ENCODE assay signal across 8 cellular contexts in genomic region chr16:30656974-30657865, GRCh38. TPM values are rescaled to one million over a fixed set of nuclear protein-coding genes. Genes with fewer than 3 reads are reported as not detected.
DNase-seq lines count a peak whose midpoint lies in the region; ATAC-seq and TF ChIP-seq lines count a peak whose summit lies in the region.

No MANE protein-coding gene starts in this region.

- peak overlapping the region; percentile 86 for H3K27ac Mint-ChIP-seq in activated CD8-positive, alpha-beta memory T cell treated with anti-CD3 and anti-CD28 coated beads, Interleukin-2, amount 10 ng/mL, durations not matched to agents 7 days and 5 days

- CTCF ChIA-PET in activated CD8-positive, alpha-beta memory T cell treated with anti-CD3 and anti-CD28 coated beads, Interleukin-2, amount 10 ng/mL, durations not matched to agents 7 days and 5 days (lab: Charles Lee) = interaction anchor here (0.7 to 2.3 kb wide), 5 partner anchors 28 to 227 kb away, joined by 3 to 21 read pairs (median 6); partner anchors contain the start of genes DCTPP1 and ZNF689

- H3K36me3 Mint-ChIP-seq in activated CD8-positive, alpha-beta memory T cell treated with anti-CD3 and anti-CD28 coated beads, Interleukin-2, amount 10 ng/mL, durations not matched to agents 7 days and 5 days = peaks cover 48% of the 10 kb centered on the region

- H3K4me3 Mint-ChIP-seq in activated CD8-positive, alpha-beta memory T cell treated with anti-CD3 and anti-CD28 coated beads, Interleukin-2, amount 10 ng/mL, durations not matched to agents 7 days and 5 days = peak overlapping the region; percentile 76

- intact Hi-C loops in posterior vena cava (cut with DNase I) = no loop called here

- no peak overlapping the region for H3K27ac ChIP-seq in SJCRH30

- TF ChIP-seq CTCF in fibroblast of mammary gland (conservative IDR thresholded peaks at IDR 0.05; ENCODE audit: control insufficient read depth, insufficient read depth, low read depth, low read length) = no peak
- no peak for TF ChIP-seq CTCF in retinal pigment epithelial cell (conservative IDR thresholded peaks at IDR 0.05; ENCODE audit: low read depth, low read length)

- no peaks in the 10 kb centered on the region for H3K9me3 Mint-ChIP-seq in activated CD8-positive, alpha-beta memory T cell treated with anti-CD3 and anti-CD28 coated beads, Interleukin-2, amount 10 ng/mL, durations not matched to agents 7 days and 5 days (ENCODE audit: low read depth)

- DNase-seq in activated CD8-positive, alpha-beta memory T cell treated with anti-CD3 and anti-CD28 coated beads, Interleukin-2, amount 10 ng/mL, durations not matched to agents 7 days and 5 days = no peak
- DNase-seq in activated CD8-positive, alpha-beta memory T cell treated with anti-CD3 and anti-CD28 coated beads, Interleukin-2, amount 50 U/mL, for 4 hours = no peak
- DNase-seq in SJCRH30 = no peak
- no peak for DNase-seq in fibroblast of mammary gland (ENCODE audit: low read depth)
- DNase-seq in retinal pigment epithelial cell (ENCODE audit: low read depth) = no peak
- no peak for DNase-seq in SHP77 treated with DMSO at 0.1 percent for 48 hours (lab: John Stamatoyannopoulos, UW)
- DNase-seq in posterior vena cava (ENCODE audit: low spot score) = no peak
- no peak for DNase-seq in stimulated activated CD4-positive, alpha-beta T cell treated with anti-CD3 and anti-CD28 coated beads, Interleukin-4, amount 100 ng/mL, for 24 hours

- no peaks in the 10 kb centered on the region for H3K27me3 ChIP-seq in SJCRH30

- H3K4me3 ChIP-seq in SJCRH30 (peak overlapping the region; percentile 49), fibroblast of mammary gland (ENCODE audit: control insufficient read depth, low read depth, low read length) (peak overlapping the region; percentile 53), retinal pigment epithelial cell (ENCODE audit: low read length) (peak overlapping the region; percentile 57)

- H3K27me3 Mint-ChIP-seq in activated CD8-positive, alpha-beta memory T cell treated with anti-CD3 and anti-CD28 coated beads, Interleukin-2, amount 10 ng/mL, durations not matched to agents 7 days and 5 days = no peaks in the 10 kb centered on the region

- H3K9me3 ChIP-seq in SJCRH30 (replicated peaks) = no peaks in the 10 kb centered on the region

- 0 out of 2 replicates have a peak, but pooled peaks cover 3% of the 10 kb centered on the region for H3K36me3 ChIP-seq in SJCRH30

- no peak for ATAC-seq in activated CD8-positive, alpha-beta memory T cell treated with anti-CD3 and anti-CD28 coated beads, Interleukin-2, amount 10 ng/mL, durations not matched to agents 7 days and 5 days

- peaks cover 48% of the 10 kb centered on the region for H3K4me1 Mint-ChIP-seq in activated CD8-positive, alpha-beta memory T cell treated with anti-CD3 and anti-CD28 coated beads, Interleukin-2, amount 10 ng/mL, durations not matched to agents 7 days and 5 days

- peaks cover 5% of the 10 kb centered on the region; the same call in 1 of the 2 replicates for H3K4me1 ChIP-seq in SJCRH30

RNA-seq across cellular contexts. Expression of gene FBRS, which starts 1.0 kb away (rescaled TPM):
- total RNA-seq in activated CD8-positive, alpha-beta memory T cell treated with anti-CD3 and anti-CD28 coated beads, Interleukin-2, amount 10 ng/mL, durations not matched to agents 7 days and 5 days = 100 to 1,000 TPM; 102 to 142 TPM
- 17.6 and 21.1 TPM in 2 replicates for total RNA-seq in SJCRH30 (2014; rRNA removed; shearing (Covaris generic))
- total RNA-seq in posterior vena cava = 10 to 100 TPM; 42.3 to 42.5 TPM

RNA-seq across cellular contexts. Expression of gene PRR14, which starts 6.5 kb away (rescaled TPM):
- 100 to 1,000 TPM; 111 to 116 TPM for total RNA-seq in activated CD8-positive, alpha-beta memory T cell treated with anti-CD3 and anti-CD28 coated beads, Interleukin-2, amount 10 ng/mL, durations not matched to agents 7 days and 5 days
- total RNA-seq in SJCRH30 (2014; rRNA removed; shearing (Covaris generic)) = 10.5 and 12.7 TPM in 2 replicates
- total RNA-seq in posterior vena cava = 10 to 100 TPM; 34.5 to 38.5 TPM

RNA-seq across cellular contexts. Expression of gene SRCAP, which starts 41.8 kb away (rescaled TPM):
- total RNA-seq in activated CD8-positive, alpha-beta memory T cell treated with anti-CD3 and anti-CD28 coated beads, Interleukin-2, amount 10 ng/mL, durations not matched to agents 7 days and 5 days = 10 to 100 TPM; 86.3 to 93.3 TPM
- 19.3 and 22.0 TPM in 2 replicates for total RNA-seq in SJCRH30 (2014; rRNA removed; shearing (Covaris generic))
- 10 to 100 TPM; 41.4 to 44.9 TPM for total RNA-seq in posterior vena cava

RNA-seq across cellular contexts. Expression of gene ZNF689, which starts 47.0 kb away (rescaled TPM):
- 10 to 100 TPM; 12.2 to 15.3 TPM for total RNA-seq in activated CD8-positive, alpha-beta memory T cell treated with anti-CD3 and anti-CD28 coated beads, Interleukin-2, amount 10 ng/mL, durations not matched to agents 7 days and 5 days
- 15.6 and 16.4 TPM in 2 replicates for total RNA-seq in SJCRH30 (2014; rRNA removed; shearing (Covaris generic))
- 1 to 10 TPM; 6.9 to 7.1 TPM for total RNA-seq in posterior vena cava
